Comparison of ENCODE assay signal across 1 cellular context in genomic region chr3:52429779-52430415, GRCh38.
TF ChIP-seq lines count a peak whose summit lies in the region.

No MANE protein-coding gene starts in this region.

TF ChIP-seq in HepG2, 621 proteins besides CTCF, POLR2A, EP300 and RAD21 (continued from another document and continues in another):
- TF ChIP-seq NFIC (IDR thresholded peaks at IDR 0.05; ENCODE audit: low read length) (no peak), XRCC5 (optimal IDR thresholded peaks at IDR 0.05; ENCODE audit: low read length) (peak; percentile 69), HOXA7 (CRISPR knock-in tag; IDR thresholded peaks at IDR 0.05) (no peak), GTF3A (CRISPR knock-in tag; conservative IDR thresholded peaks at IDR 0.05) (no peak), KLF6 (CRISPR knock-in tag; IDR thresholded peaks at IDR 0.05) (peak; percentile 45; the same call in 1 of the 2 replicates), KLF9 (CRISPR knock-in tag; IDR thresholded peaks at IDR 0.05; ENCODE audit: low read depth) (no peak), ZNF891 (CRISPR knock-in tag; IDR thresholded peaks at IDR 0.05) (no peak), ISL2 (CRISPR knock-in tag; IDR thresholded peaks at IDR 0.05) (0 out of 2 replicates have a peak, but pooled peaks have one; percentile 23), ZMYM3 (CRISPR knock-in tag; IDR thresholded peaks at IDR 0.05) (peak; percentile 43; the same call in 1 of the 2 replicates), MXI1 (IDR thresholded peaks at IDR 0.05; ENCODE audit: borderline replicate concordance, low read depth, low read length) (peak; percentile 46; the same call in 1 of the 3 replicates), ZNF430 (CRISPR knock-in tag; IDR thresholded peaks at IDR 0.05) (peak; percentile 49; the same call in 1 of the 2 replicates), ZFP1 (CRISPR knock-in tag; IDR thresholded peaks at IDR 0.05) (no peak), ZNF574 (CRISPR knock-in tag; IDR thresholded peaks at IDR 0.05) (peak; percentile 46; the same call in 1 of the 2 replicates), KDM2A (CRISPR knock-in tag; IDR thresholded peaks at IDR 0.05; ENCODE audit: borderline replicate concordance, low read depth) (peak; percentile 40; the same call in 1 of the 2 replicates), KLF16 (CRISPR knock-in tag; IDR thresholded peaks at IDR 0.05) (peak in 1 of 2 experiments; percentile 66; a peak in 2 of 4 replicates), NR3C1 (CRISPR knock-in tag; IDR thresholded peaks at IDR 0.05) (no peak), THRA (CRISPR knock-in tag; IDR thresholded peaks at IDR 0.05; ENCODE audit: borderline replicate concordance) (peak; percentile 51; the same call in 1 of the 2 replicates), MYC (CRISPR knock-in tag; IDR thresholded peaks at IDR 0.05; ENCODE audit: borderline replicate concordance) (peak; percentile 77; the same call in 1 of the 2 replicates), KDM3A (CRISPR knock-in tag; IDR thresholded peaks at IDR 0.05; ENCODE audit: low read depth) (0 out of 2 replicates have a peak, but pooled peaks have one; percentile 26), ZNF713 (CRISPR knock-in tag; IDR thresholded peaks at IDR 0.05) (no peak), ZNF788 (CRISPR knock-in tag; IDR thresholded peaks at IDR 0.05; ENCODE audit: borderline replicate concordance) (peak; percentile 64; the same call in 1 of the 2 replicates), TARDBP (CRISPR knock-in tag; IDR thresholded peaks at IDR 0.05) (peak; percentile 89; the same call in 1 of the 2 replicates), ETS1 (CRISPR knock-in tag; IDR thresholded peaks at IDR 0.05) (no peak), ZNF772 (CRISPR knock-in tag; IDR thresholded peaks at IDR 0.05) (no peak), POLR2AphosphoS5 (IDR thresholded peaks at IDR 0.05; ENCODE audit: low read depth, low read length) (peak; percentile 30; the same call in 1 of the 2 replicates), JUND (CRISPR knock-in tag; IDR thresholded peaks at IDR 0.05) (peak; percentile 93), ZC3H4 (CRISPR knock-in tag; IDR thresholded peaks at IDR 0.05; ENCODE audit: borderline replicate concordance) (no peak), YEATS4 (CRISPR knock-in tag; IDR thresholded peaks at IDR 0.05; ENCODE audit: borderline replicate concordance) (peak; percentile 84; the same call in 1 of the 2 replicates), ZNF567 (CRISPR knock-in tag; IDR thresholded peaks at IDR 0.05; ENCODE audit: borderline replicate concordance) (no peak), RFXAP (CRISPR knock-in tag; IDR thresholded peaks at IDR 0.05; ENCODE audit: borderline replicate concordance) (no peak), XBP1 (CRISPR knock-in tag; IDR thresholded peaks at IDR 0.05) (peak; percentile 97; the same call in 1 of the 2 replicates), CREM (IDR thresholded peaks at IDR 0.05) (peak; percentile 90), CREM (CRISPR knock-in tag; IDR thresholded peaks at IDR 0.05) (no peak), ZNF556 (CRISPR knock-in tag; IDR thresholded peaks at IDR 0.05; ENCODE audit: borderline replicate concordance) (peak; percentile 91; the same call in 1 of the 2 replicates), ZNF557 (CRISPR knock-in tag; IDR thresholded peaks at IDR 0.05) (0 out of 2 replicates have a peak, but pooled peaks have one; percentile 22), ZBTB43 (CRISPR knock-in tag; conservative IDR thresholded peaks at IDR 0.05) (peak; percentile 72), NFYC (CRISPR knock-in tag; IDR thresholded peaks at IDR 0.05) (peak; percentile 17), ERF (CRISPR knock-in tag; IDR thresholded peaks at IDR 0.05) (peak; percentile 88), E2F2 (CRISPR knock-in tag; IDR thresholded peaks at IDR 0.05; ENCODE audit: borderline replicate concordance) (no peak), ZNF792 (CRISPR knock-in tag; IDR thresholded peaks at IDR 0.05) (peak; percentile 42; the same call in 1 of the 2 replicates), TCF12 (IDR thresholded peaks at IDR 0.05) (no peak), TCF12 (CRISPR knock-in tag; IDR thresholded peaks at IDR 0.05) (peak; percentile 76), NFRKB (IDR thresholded peaks at IDR 0.05) (no peak), KDM1A (CRISPR knock-in tag; IDR thresholded peaks at IDR 0.05) (peak; percentile 71; the same call in 1 of the 2 replicates), ZKSCAN1 (IDR thresholded peaks at IDR 0.05; ENCODE audit: low read length) (no peak), ZNF44 (CRISPR knock-in tag; IDR thresholded peaks at IDR 0.05) (0 out of 2 replicates have a peak, but pooled peaks have one; percentile 17), JUNB (CRISPR knock-in tag; IDR thresholded peaks at IDR 0.05; ENCODE audit: borderline replicate concordance) (0 out of 2 replicates have a peak, but pooled peaks have one; percentile 71), FOXO1 (CRISPR knock-in tag; IDR thresholded peaks at IDR 0.05) (0 out of 2 replicates have a peak, but pooled peaks have one; percentile 65)
- TF ChIP-seq, protein P1, sequence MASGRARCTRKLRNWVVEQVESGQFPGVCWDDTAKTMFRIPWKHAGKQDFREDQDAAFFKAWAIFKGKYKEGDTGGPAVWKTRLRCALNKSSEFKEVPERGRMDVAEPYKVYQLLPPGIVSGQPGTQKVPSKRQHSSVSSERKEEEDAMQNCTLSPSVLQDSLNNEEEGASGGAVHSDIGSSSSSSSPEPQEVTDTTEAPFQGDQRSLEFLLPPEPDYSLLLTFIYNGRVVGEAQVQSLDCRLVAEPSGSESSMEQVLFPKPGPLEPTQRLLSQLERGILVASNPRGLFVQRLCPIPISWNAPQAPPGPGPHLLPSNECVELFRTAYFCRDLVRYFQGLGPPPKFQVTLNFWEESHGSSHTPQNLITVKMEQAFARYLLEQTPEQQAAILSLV (CRISPR knock-in tag; IDR thresholded peaks at IDR 0.05; ENCODE audit: borderline replicate concordance), result no peak
- TF ChIP-seq, protein P2, sequence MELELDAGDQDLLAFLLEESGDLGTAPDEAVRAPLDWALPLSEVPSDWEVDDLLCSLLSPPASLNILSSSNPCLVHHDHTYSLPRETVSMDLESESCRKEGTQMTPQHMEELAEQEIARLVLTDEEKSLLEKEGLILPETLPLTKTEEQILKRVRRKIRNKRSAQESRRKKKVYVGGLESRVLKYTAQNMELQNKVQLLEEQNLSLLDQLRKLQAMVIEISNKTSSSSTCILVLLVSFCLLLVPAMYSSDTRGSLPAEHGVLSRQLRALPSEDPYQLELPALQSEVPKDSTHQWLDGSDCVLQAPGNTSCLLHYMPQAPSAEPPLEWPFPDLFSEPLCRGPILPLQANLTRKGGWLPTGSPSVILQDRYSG (CRISPR knock-in tag; IDR thresholded peaks at IDR 0.05), result no peak
- TF ChIP-seq, protein P3, sequence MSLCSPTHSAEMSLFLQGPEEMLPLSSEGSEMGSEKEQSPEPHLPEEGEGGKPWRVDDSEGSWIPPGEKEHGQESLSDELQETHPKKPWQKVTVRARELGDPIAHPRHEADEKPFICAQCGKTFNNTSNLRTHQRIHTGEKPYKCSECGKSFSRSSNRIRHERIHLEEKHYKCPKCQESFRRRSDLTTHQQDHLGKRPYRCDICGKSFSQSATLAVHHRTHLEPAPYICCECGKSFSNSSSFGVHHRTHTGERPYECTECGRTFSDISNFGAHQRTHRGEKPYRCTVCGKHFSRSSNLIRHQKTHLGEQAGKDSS (CRISPR knock-in tag; IDR thresholded peaks at IDR 0.05; ENCODE audit: borderline replicate concordance, low read depth), result peak; percentile 66; the same call in 1 of the 2 replicates
- TF ChIP-seq, protein P4, sequence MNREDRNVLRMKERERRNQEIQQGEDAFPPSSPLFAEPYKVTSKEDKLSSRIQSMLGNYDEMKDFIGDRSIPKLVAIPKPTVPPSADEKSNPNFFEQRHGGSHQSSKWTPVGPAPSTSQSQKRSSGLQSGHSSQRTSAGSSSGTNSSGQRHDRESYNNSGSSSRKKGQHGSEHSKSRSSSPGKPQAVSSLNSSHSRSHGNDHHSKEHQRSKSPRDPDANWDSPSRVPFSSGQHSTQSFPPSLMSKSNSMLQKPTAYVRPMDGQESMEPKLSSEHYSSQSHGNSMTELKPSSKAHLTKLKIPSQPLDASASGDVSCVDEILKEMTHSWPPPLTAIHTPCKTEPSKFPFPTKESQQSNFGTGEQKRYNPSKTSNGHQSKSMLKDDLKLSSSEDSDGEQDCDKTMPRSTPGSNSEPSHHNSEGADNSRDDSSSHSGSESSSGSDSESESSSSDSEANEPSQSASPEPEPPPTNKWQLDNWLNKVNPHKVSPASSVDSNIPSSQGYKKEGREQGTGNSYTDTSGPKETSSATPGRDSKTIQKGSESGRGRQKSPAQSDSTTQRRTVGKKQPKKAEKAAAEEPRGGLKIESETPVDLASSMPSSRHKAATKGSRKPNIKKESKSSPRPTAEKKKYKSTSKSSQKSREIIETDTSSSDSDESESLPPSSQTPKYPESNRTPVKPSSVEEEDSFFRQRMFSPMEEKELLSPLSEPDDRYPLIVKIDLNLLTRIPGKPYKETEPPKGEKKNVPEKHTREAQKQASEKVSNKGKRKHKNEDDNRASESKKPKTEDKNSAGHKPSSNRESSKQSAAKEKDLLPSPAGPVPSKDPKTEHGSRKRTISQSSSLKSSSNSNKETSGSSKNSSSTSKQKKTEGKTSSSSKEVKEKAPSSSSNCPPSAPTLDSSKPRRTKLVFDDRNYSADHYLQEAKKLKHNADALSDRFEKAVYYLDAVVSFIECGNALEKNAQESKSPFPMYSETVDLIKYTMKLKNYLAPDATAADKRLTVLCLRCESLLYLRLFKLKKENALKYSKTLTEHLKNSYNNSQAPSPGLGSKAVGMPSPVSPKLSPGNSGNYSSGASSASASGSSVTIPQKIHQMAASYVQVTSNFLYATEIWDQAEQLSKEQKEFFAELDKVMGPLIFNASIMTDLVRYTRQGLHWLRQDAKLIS (CRISPR knock-in tag; IDR thresholded peaks at IDR 0.05), result no peak
- TF ChIP-seq, protein P5, sequence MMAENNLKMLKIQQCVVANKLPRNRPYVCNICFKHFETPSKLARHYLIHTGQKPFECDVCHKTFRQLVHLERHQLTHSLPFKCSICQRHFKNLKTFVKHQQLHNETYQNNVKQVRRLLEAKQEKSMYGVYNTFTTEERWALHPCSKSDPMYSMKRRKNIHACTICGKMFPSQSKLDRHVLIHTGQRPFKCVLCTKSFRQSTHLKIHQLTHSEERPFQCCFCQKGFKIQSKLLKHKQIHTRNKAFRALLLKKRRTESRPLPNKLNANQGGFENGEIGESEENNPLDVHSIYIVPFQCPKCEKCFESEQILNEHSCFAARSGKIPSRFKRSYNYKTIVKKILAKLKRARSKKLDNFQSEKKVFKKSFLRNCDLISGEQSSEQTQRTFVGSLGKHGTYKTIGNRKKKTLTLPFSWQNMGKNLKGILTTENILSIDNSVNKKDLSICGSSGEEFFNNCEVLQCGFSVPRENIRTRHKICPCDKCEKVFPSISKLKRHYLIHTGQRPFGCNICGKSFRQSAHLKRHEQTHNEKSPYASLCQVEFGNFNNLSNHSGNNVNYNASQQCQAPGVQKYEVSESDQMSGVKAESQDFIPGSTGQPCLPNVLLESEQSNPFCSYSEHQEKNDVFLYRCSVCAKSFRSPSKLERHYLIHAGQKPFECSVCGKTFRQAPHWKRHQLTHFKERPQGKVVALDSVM (CRISPR knock-in tag; IDR thresholded peaks at IDR 0.05), result 0 out of 2 replicates have a peak, but pooled peaks have one; percentile 41
